In genomic region chr1:9388628-9389184, GRCh38 we compare ENCODE assay signal across 1 cellular context.
TF ChIP-seq lines count a peak whose summit lies in the region.

No MANE protein-coding gene starts in this region.

TF ChIP-seq in WTC11, 78 proteins besides CTCF, POLR2A, EP300 and RAD21 (continued from another document):
- TF ChIP-seq FOXJ3 (CRISPR knock-in tag; IDR thresholded peaks at IDR 0.05; ENCODE audit: borderline replicate concordance) (no peak), USF1 (CRISPR knock-in tag; IDR thresholded peaks at IDR 0.05) (no peak), FOXK1 (CRISPR knock-in tag; IDR thresholded peaks at IDR 0.05) (no peak)
